12 cellular contexts compared by ENCODE assay signal in genomic region chr12:122701491-122701890, GRCh38. TPM values are rescaled to one million over a fixed set of nuclear protein-coding genes. Genes with fewer than 3 reads are reported as not detected.
"Had no signal": no experiment of that assay in that cellular context is flagged by ENCODE, and none has a peak within 500 bp of the region (broad histone marks: within the 10 kb centered on the region; RNA-seq: fewer than 3 reads in every experiment).

No MANE protein-coding gene starts in this region.

RNA-seq across cellular contexts. Expression of gene HCAR2, which starts 1.7 kb away (rescaled TPM):
- total RNA-seq: activated CD4-positive, alpha-beta memory T cell treated with anti-CD3 and anti-CD28 coated beads for 36 hours; activated CD8-positive, alpha-beta memory T cell treated with anti-CD3 and anti-CD28 coated beads for 36 hours; activated naive CD4-positive, alpha-beta T cell treated with anti-CD3 and anti-CD28 coated beads for 36 hours; activated naive CD8-positive, alpha-beta T cell treated with anti-CD3 and anti-CD28 coated beads for 36 hours; cardiac muscle cell; esophagus muscularis mucosa; kidney; myocyte; temporal lobe had no signal
- polyA plus RNA-seq: cardiac muscle cell had no signal

RNA-seq across cellular contexts. Expression of gene HCAR3, which starts 15.1 kb away (rescaled TPM):
- total RNA-seq: activated CD8-positive, alpha-beta memory T cell treated with anti-CD3 and anti-CD28 coated beads for 36 hours; activated naive CD4-positive, alpha-beta T cell treated with anti-CD3 and anti-CD28 coated beads for 36 hours; activated naive CD8-positive, alpha-beta T cell treated with anti-CD3 and anti-CD28 coated beads for 36 hours; ascending aorta; cardiac muscle cell; gastrocnemius medialis; kidney; myocyte had no signal
- polyA plus RNA-seq: cardiac muscle cell had no signal

RNA-seq across cellular contexts. Expression of gene HCAR1, which starts 29.2 kb away (rescaled TPM):
- total RNA-seq: ascending aorta; cardiac muscle cell; myocyte; natural killer cell treated with Interleukin-12 subunit alpha and Interleukin-12 subunit beta and Interleukin-15 and Interleukin-18, amount 100 ng/mL, for 72 hours had no signal
- polyA plus RNA-seq: cardiac muscle cell had no signal
